In genomic region chr10:35614312-35614711, GRCh38 we compare ENCODE assay signal across 33 cellular contexts. TPM values are rescaled to one million over a fixed set of nuclear protein-coding genes. Genes with fewer than 3 reads are reported as not detected.
"Had no signal": no experiment of that assay in that cellular context is flagged by ENCODE, and none has a peak within 500 bp of the region (broad histone marks: within the 10 kb centered on the region; RNA-seq: fewer than 3 reads in every experiment).

No MANE protein-coding gene starts in this region.

- H3K4me2 ChIP-seq: hepatocyte had no signal

- H3K27me3 ChIP-seq: ascending aorta, breast epithelium, cardiac muscle cell, colonic mucosa, hepatocyte had no signal

- H3K4me3 Mint-ChIP-seq: activated CD4-positive, alpha-beta memory T cell treated with anti-CD3 and anti-CD28 coated beads, Interleukin-2, amount 10 ng/mL, durations not matched to agents 7 days and 5 days; activated CD4-positive, alpha-beta T cell treated with anti-CD3 and anti-CD28 coated beads, Interleukin-2, amount 10 ng/mL, durations not matched to agents 7 days and 5 days; activated naive CD4-positive, alpha-beta T cell treated with anti-CD3 and anti-CD28 coated beads, Interleukin-2, amount 10 ng/mL, durations not matched to agents 7 days and 5 days; activated naive CD8-positive, alpha-beta T cell treated with anti-CD3 and anti-CD28 coated beads, Interleukin-2, amount 10 ng/mL, durations not matched to agents 7 days and 5 days; activated T-cell treated with anti-CD3 and anti-CD28 coated beads, Interleukin-2, amount 50 U/mL, for 24 hours; activated T-cell treated with anti-CD3 and anti-CD28 coated beads, Interleukin-2, amount 50 U/mL, for 72 hours; brain; dendritic cell treated with granulocyte-macrophage colony-stimulating factor and Interleukin-4, amounts not matched to agents 40 ng/mL and 50 ng/mL, for 4 days; endodermal cell; WTC11 had no signal

- ATAC-seq: activated naive CD4-positive, alpha-beta T cell treated with anti-CD3 and anti-CD28 coated beads, Interleukin-2, amount 50 U/mL, for 72 hours; activated T-cell treated with anti-CD3 and anti-CD28 coated beads, Interleukin-2, amount 50 U/mL, for 72 hours; gastroesophageal sphincter had no signal

- H3K9me3 ChIP-seq: ascending aorta, breast epithelium, colonic mucosa, esophagus squamous epithelium, gastroesophageal sphincter, heart right ventricle had no signal

- H3K4me3 ChIP-seq: ascending aorta, breast epithelium, cardiac muscle cell, colonic mucosa, dorsolateral prefrontal cortex, esophagus squamous epithelium, gastroesophageal sphincter, heart right ventricle, hepatocyte had no signal

- H3K27ac Mint-ChIP-seq: activated CD4-positive, alpha-beta memory T cell treated with anti-CD3 and anti-CD28 coated beads, Interleukin-2, amount 10 ng/mL, durations not matched to agents 7 days and 5 days; activated CD4-positive, alpha-beta T cell treated with anti-CD3 and anti-CD28 coated beads, Interleukin-2, amount 10 ng/mL, durations not matched to agents 7 days and 5 days; activated naive CD4-positive, alpha-beta T cell treated with anti-CD3 and anti-CD28 coated beads, Interleukin-2, amount 10 ng/mL, durations not matched to agents 7 days and 5 days; activated naive CD4-positive, alpha-beta T cell treated with anti-CD3 and anti-CD28 coated beads, Interleukin-2, amount 50 U/mL, for 72 hours; activated naive CD8-positive, alpha-beta T cell treated with anti-CD3 and anti-CD28 coated beads, Interleukin-2, amount 10 ng/mL, durations not matched to agents 7 days and 5 days; activated T-cell treated with anti-CD3 and anti-CD28 coated beads, Interleukin-2, amount 50 U/mL, for 24 hours; activated T-cell treated with anti-CD3 and anti-CD28 coated beads, Interleukin-2, amount 50 U/mL, for 72 hours; brain; dendritic cell treated with granulocyte-macrophage colony-stimulating factor and Interleukin-4, amounts not matched to agents 40 ng/mL and 50 ng/mL, for 4 days; endodermal cell; WTC11 had no signal

- H3K4me1 ChIP-seq: ascending aorta, breast epithelium, colonic mucosa, esophagus squamous epithelium, gastroesophageal sphincter, heart right ventricle had no signal

- H3K9me3 Mint-ChIP-seq: dendritic cell treated with granulocyte-macrophage colony-stimulating factor and Interleukin-4, amounts not matched to agents 40 ng/mL and 50 ng/mL, for 4 days had no signal

- H3K4me1 Mint-ChIP-seq: activated CD4-positive, alpha-beta memory T cell treated with anti-CD3 and anti-CD28 coated beads, Interleukin-2, amount 10 ng/mL, durations not matched to agents 7 days and 5 days; activated CD4-positive, alpha-beta T cell treated with anti-CD3 and anti-CD28 coated beads, Interleukin-2, amount 10 ng/mL, durations not matched to agents 7 days and 5 days; activated naive CD4-positive, alpha-beta T cell treated with anti-CD3 and anti-CD28 coated beads, Interleukin-2, amount 10 ng/mL, durations not matched to agents 7 days and 5 days; activated naive CD8-positive, alpha-beta T cell treated with anti-CD3 and anti-CD28 coated beads, Interleukin-2, amount 10 ng/mL, durations not matched to agents 7 days and 5 days had no signal

- H3K27ac ChIP-seq: ascending aorta, breast epithelium, cardiac muscle cell, colonic mucosa, dorsolateral prefrontal cortex, esophagus squamous epithelium, gastroesophageal sphincter, heart right ventricle, hepatocyte had no signal

- H3K36me3 ChIP-seq: ascending aorta, breast epithelium, cardiac muscle cell, colonic mucosa, esophagus squamous epithelium, gastroesophageal sphincter, heart right ventricle had no signal

- H3K79me2 ChIP-seq: hepatocyte had no signal

- H2AFZ ChIP-seq: hepatocyte had no signal

- DNase-seq: activated CD4-positive, alpha-beta memory T cell treated with anti-CD3 and anti-CD28 coated beads, Interleukin-2, amount 10 ng/mL, durations not matched to agents 7 days and 5 days; activated CD4-positive, alpha-beta T cell treated with anti-CD3 and anti-CD28 coated beads for 1 hour; activated CD4-positive, alpha-beta T cell treated with anti-CD3 and anti-CD28 coated beads for 4 hours; activated CD4-positive, alpha-beta T cell treated with anti-CD3 and anti-CD28 coated beads, Interleukin-2, amount 10 ng/mL, durations not matched to agents 7 days and 5 days; activated CD4-positive, alpha-beta T cell treated with anti-CD3 and anti-CD28 coated beads, Interleukin-2, amount 50 U/mL, for 4 hours; activated CD8-positive, alpha-beta memory T cell treated with anti-CD3 and anti-CD28 coated beads, Interleukin-2, amount 50 U/mL, for 48 hours; activated gamma-delta T cell; activated naive CD4-positive, alpha-beta T cell; activated naive CD4-positive, alpha-beta T cell treated with anti-CD3 and anti-CD28 coated beads, Interleukin-2, amount 10 ng/mL, durations not matched to agents 7 days and 5 days; activated naive CD8-positive, alpha-beta T cell treated with anti-CD3 and anti-CD28 coated beads, Interleukin-2, amount 10 ng/mL, durations not matched to agents 7 days and 5 days; activated T-cell treated with anti-CD3 and anti-CD28 coated beads for 4 hours; activated T-cell treated with anti-CD3 and anti-CD28 coated beads, Interleukin-2, amount 50 U/mL, for 24 hours; activated T-cell treated with anti-CD3 and anti-CD28 coated beads, Interleukin-2, amount 50 U/mL, for 72 hours; central memory CD4-positive, alpha-beta T cell; cerebellar nuclear complex; colonic mucosa; dorsolateral prefrontal cortex; effector memory CD4-positive, alpha-beta T cell; endodermal cell; esophagus squamous epithelium; foreskin melanocyte; heart right ventricle; T-helper 2 cell had no signal

- H3K36me3 Mint-ChIP-seq: activated naive CD4-positive, alpha-beta T cell treated with anti-CD3 and anti-CD28 coated beads, Interleukin-2, amount 10 ng/mL, durations not matched to agents 7 days and 5 days; activated naive CD8-positive, alpha-beta T cell treated with anti-CD3 and anti-CD28 coated beads, Interleukin-2, amount 10 ng/mL, durations not matched to agents 7 days and 5 days; brain had no signal

RNA-seq across cellular contexts. Expression of gene GJD4, which starts 9.2 kb away (rescaled TPM):
- polyA plus RNA-seq: cardiac muscle cell, fibroblast of lung, hepatocyte had no signal
